20 cellular contexts compared by ENCODE assay signal in the genomic region with DNA sequence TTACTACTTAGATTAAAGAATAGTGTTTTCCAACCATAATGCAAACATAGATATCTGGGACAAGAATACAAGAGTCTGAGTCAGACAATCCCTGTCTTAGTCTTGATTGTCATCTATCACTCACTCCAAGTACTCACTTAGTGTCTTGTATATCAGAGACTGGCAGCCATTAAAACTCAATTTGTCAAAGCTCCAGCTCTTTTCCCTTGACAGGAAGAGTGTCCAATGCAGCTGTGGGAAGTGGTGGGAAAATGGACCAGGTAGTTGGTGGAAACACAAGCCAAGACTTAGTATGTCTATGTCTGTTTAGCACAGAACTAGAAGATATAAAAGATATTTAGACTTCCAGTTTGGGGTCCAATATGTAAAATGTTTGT.
"Had no signal": no experiment of that assay in that cellular context is flagged by ENCODE, and none has a peak within 500 bp of the region (broad histone marks: within the 10 kb centered on the region; RNA-seq: fewer than 3 reads in every experiment).

No MANE protein-coding gene starts in this region.

- H3K9me3 ChIP-seq: esophagus squamous epithelium, gastrocnemius medialis, heart right ventricle, lower lobe of right lung, mucosa of descending colon had no signal

- H3K4me3 ChIP-seq: coronary artery, dorsolateral prefrontal cortex, esophagus squamous epithelium, gastrocnemius medialis, heart right ventricle, left lung, lower lobe of right lung, mucosa of descending colon had no signal

- H3K4me1 ChIP-seq: esophagus squamous epithelium, gastrocnemius medialis, heart right ventricle, left lung, lower lobe of right lung had no signal

- H3K36me3 ChIP-seq: esophagus squamous epithelium, gastrocnemius medialis, heart right ventricle, left lung, lower lobe of right lung had no signal

- H3K27me3 ChIP-seq: dorsolateral prefrontal cortex, esophagus squamous epithelium, gastrocnemius medialis, heart right ventricle, left lung had no signal

- H3K27ac ChIP-seq: coronary artery, dorsolateral prefrontal cortex, epithelial cell of prostate, esophagus squamous epithelium, gastrocnemius medialis, heart right ventricle, left lung, lower lobe of right lung had no signal

- DNase-seq: dermis blood vessel endothelial cell; dorsolateral prefrontal cortex; effector CD4-positive, alpha-beta T cell; effector memory CD4-positive, alpha-beta T cell; erythroblast; esophagus squamous epithelium; foreskin fibroblast; foreskin melanocyte; gastrocnemius medialis; glutamatergic neuron; head of caudate nucleus; heart right ventricle; hippocampal formation; left cardiac atrium; left lung; left ventricle myocardium superior; lower lobe of right lung; mucosa of descending colon had no signal
